Comparison of ENCODE assay signal across 19 cellular contexts in the genomic region with DNA sequence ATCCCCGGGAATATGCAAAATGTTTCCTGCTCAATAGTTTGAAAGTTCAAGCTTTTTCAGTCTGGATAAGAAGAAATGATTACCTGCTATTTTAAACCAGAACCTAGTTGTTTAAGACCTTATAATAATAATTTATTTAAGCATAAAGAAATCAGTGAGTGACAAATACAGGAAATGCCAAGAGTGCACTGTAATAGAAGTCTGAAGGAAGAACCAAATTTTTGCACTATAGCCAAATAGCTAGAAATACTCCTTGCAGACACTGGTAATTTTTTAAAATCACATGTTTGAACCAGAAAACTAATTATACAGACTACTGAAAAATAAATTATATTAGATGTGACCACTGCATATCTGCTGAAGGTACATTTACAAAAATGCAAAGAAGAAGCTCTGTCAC.
A peak's percentile ranks its signal among the peaks of the same experiment; 100 is the strongest.
DNase-seq lines count a peak whose midpoint lies in the region; ATAC-seq and TF ChIP-seq lines count a peak whose summit lies in the region.
"Had no signal": no experiment of that assay in that cellular context is flagged by ENCODE, and none has a peak within 500 bp of the region (broad histone marks: within the 10 kb centered on the region; RNA-seq: fewer than 3 reads in every experiment).

No MANE protein-coding gene starts in this region.

- H3K27me3 ChIP-seq in brain microvascular endothelial cell (replicated peaks), result no peaks in the 10 kb centered on the region
- H3K27me3 ChIP-seq in naive thymus-derived CD4-positive, alpha-beta T cell (ENCODE audit: control insufficient read depth in 2 of 2, insufficient read depth in 2 of 2, low read length in 2 of 2), result no peaks in the 10 kb centered on the region
- H3K27me3 ChIP-seq: heart left ventricle, thyroid gland had no signal

- peaks cover 0 to 8% (median 5%) of the 10 kb centered on the region in 5 donors for H3K36me3 Mint-ChIP-seq in naive thymus-derived CD4-positive, alpha-beta T cell

- ATAC-seq in HG02981 (IDR thresholded peaks at IDR 0.05; ENCODE audit: unreplicated experiment) (no peak), HG02973 (IDR thresholded peaks at IDR 0.05; ENCODE audit: unreplicated experiment) (no peak)
- ATAC-seq in naive thymus-derived CD4-positive, alpha-beta T cell, result no peak
- ATAC-seq: activated CD4-positive, CD25-positive, alpha-beta regulatory T cell treated with anti-CD3 and anti-CD28 coated beads, Interleukin-2, amount 50 U/mL, for 24 hours; heart left ventricle had no signal

- POLR2A ChIA-PET in naive thymus-derived CD4-positive, alpha-beta T cell (lab: Charles Lee), result no interaction called here

- no peak for TF ChIP-seq CTCF in brain microvascular endothelial cell (IDR thresholded peaks at IDR 0.05; ENCODE audit: low read depth, low read length, missing control alignments)
- TF ChIP-seq CTCF in foreskin fibroblast (IDR thresholded peaks at IDR 0.05; ENCODE audit: low read depth, low read length), result no peak

- no peaks in the 10 kb centered on the region for H3K9me3 ChIP-seq in naive thymus-derived CD4-positive, alpha-beta T cell (ENCODE audit: control insufficient read depth in 2 of 3, low read length in 3 of 3)
- H3K9me3 ChIP-seq: heart left ventricle, prostate gland, thyroid gland had no signal

- no peak overlapping the region for H3K4me3 ChIP-seq in brain microvascular endothelial cell (ENCODE audit: low read depth, low read length)
- no peak overlapping the region for H3K4me3 ChIP-seq in foreskin fibroblast (ENCODE audit: low read depth in 1 of 2, low read length in 2 of 2)
- no peak overlapping the region for H3K4me3 ChIP-seq in naive thymus-derived CD4-positive, alpha-beta T cell (ENCODE audit: low read length)
- H3K4me3 ChIP-seq: heart left ventricle, prostate gland, thyroid gland had no signal

- H3K4me1 ChIP-seq in naive thymus-derived CD4-positive, alpha-beta T cell (ENCODE audit: control insufficient read depth in 2 of 2, insufficient read depth in 2 of 2, low read length in 2 of 2), result no peaks in the 10 kb centered on the region
- H3K4me1 ChIP-seq: prostate gland, thyroid gland had no signal

- in situ Hi-C loops in brain microvascular endothelial cell (cut with HindIII; ENCODE audit: low pct_ligation_motif_present, low sequenced_read_pairs), result no loop called here

- H3K27me3 Mint-ChIP-seq in naive thymus-derived CD4-positive, alpha-beta T cell, result no peaks in the 10 kb centered on the region
- H3K27me3 Mint-ChIP-seq: CD4-positive, CD25-positive, alpha-beta regulatory T cell had no signal

- DNase-seq in A172 (ENCODE audit: low spot score) (peak; percentile 19), HS-5 (ENCODE audit: low read depth) (peak; percentile 34), brain microvascular endothelial cell (peak; percentile 9), foreskin fibroblast (peak; percentile 28 to 52), germinal center (ENCODE audit: low spot score) (no peak)
- DNase-seq in naive thymus-derived CD4-positive, alpha-beta T cell, result no peak
- DNase-seq: CD4-positive, CD25-positive, alpha-beta regulatory T cell; DMS79; heart left ventricle; NCI-H1694 treated with DMSO at 0.1 percent for 48 hours; SHP77 treated with DMSO at 0.1 percent for 48 hours; T-helper 2 cell; thyroid gland had no signal

- intact Hi-C loops in naive thymus-derived CD4-positive, alpha-beta T cell (cut with micrococcal nuclease), result loop anchor here (5.0 to 10.0 kb wide), 2 partner anchors 305 to 1658 kb away; no protein-coding TSS in a partner anchor

- H3K36me3 ChIP-seq in brain microvascular endothelial cell (replicated peaks), result no peaks in the 10 kb centered on the region
- H3K36me3 ChIP-seq in naive thymus-derived CD4-positive, alpha-beta T cell (ENCODE audit: control insufficient read depth in 2 of 3, insufficient read depth in 3 of 3, low read length in 3 of 3), result no peaks in the 10 kb centered on the region
- H3K36me3 ChIP-seq: heart left ventricle, prostate gland, thyroid gland had no signal

- no peak overlapping the region for H3K27ac Mint-ChIP-seq in naive thymus-derived CD4-positive, alpha-beta T cell
- H3K27ac Mint-ChIP-seq: CD4-positive, CD25-positive, alpha-beta regulatory T cell; nephron had no signal

- CTCF ChIA-PET in naive thymus-derived CD4-positive, alpha-beta T cell (lab: Charles Lee), result interaction anchor here (0.6 to 4.5 kb wide), 3 partner anchors 197 to 1950 kb away, joined by 3 to 29 read pairs (median 3); no protein-coding TSS in a partner anchor

- peak overlapping the region; percentile 40 for H3K27ac ChIP-seq in brain microvascular endothelial cell
- no peak overlapping the region for H3K27ac ChIP-seq in naive thymus-derived CD4-positive, alpha-beta T cell (ENCODE audit: low read depth, low read length)
- H3K27ac ChIP-seq: 22Rv1, heart left ventricle, prostate gland, thyroid gland had no signal

- H3K4me1 Mint-ChIP-seq in naive thymus-derived CD4-positive, alpha-beta T cell, result peaks cover 0 to 3% (median 0%) of the 10 kb centered on the region in 7 donors
- H3K4me1 Mint-ChIP-seq: nephron had no signal

- no peaks in the 10 kb centered on the region for H3K9me3 Mint-ChIP-seq in naive thymus-derived CD4-positive, alpha-beta T cell
- H3K9me3 Mint-ChIP-seq: CD4-positive, CD25-positive, alpha-beta regulatory T cell; nephron had no signal

- no peak overlapping the region for H3K4me3 Mint-ChIP-seq in naive thymus-derived CD4-positive, alpha-beta T cell
- H3K4me3 Mint-ChIP-seq: CD4-positive, CD25-positive, alpha-beta regulatory T cell; nephron had no signal

Comparison
In these comparisons a context has a peak if more than half of its experiments do, and no peak if none do; other contexts are left out.
1. DNase-seq: peak in A172 (single experiment), HS-5 (single experiment), brain microvascular endothelial cell (single experiment) and foreskin fibroblast (2 of 2); none in germinal center (single experiment) and naive thymus-derived CD4-positive, alpha-beta T cell (0 of 9).